In the genomic region with DNA sequence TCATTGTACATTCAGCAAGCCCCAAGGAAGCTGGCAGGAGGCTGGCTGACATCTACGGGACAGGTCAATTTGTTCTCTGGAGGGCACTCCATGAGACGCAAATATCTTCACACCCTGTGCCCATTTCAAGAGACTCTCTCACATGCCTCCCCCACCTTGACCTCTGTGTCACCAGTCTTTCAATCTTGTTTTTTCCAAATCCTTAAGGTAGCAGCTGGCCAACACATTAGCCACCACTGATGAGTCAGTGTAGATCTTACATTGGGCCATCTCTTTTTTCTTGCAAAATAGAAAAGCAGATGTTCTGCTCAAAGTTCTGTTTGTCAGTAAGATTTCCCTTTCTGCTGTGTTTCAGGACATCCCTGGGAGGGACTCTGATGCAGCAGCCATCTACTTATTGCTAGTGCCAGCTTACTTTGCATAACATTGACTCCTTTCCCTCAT, we compare ENCODE assay signal across 17 cellular contexts. TPM values are rescaled to one million over a fixed set of nuclear protein-coding genes. Genes with fewer than 3 reads are reported as not detected.
DNase-seq lines count a peak whose midpoint lies in the region; ATAC-seq and TF ChIP-seq lines count a peak whose summit lies in the region.
"Had no signal": no experiment of that assay in that cellular context is flagged by ENCODE, and none has a peak within 500 bp of the region (broad histone marks: within the 10 kb centered on the region; RNA-seq: fewer than 3 reads in every experiment).

No MANE protein-coding gene starts in this region.

- peak; percentile 29 for DNase-seq in NK-92 treated with Interleukin-12 subunit alpha and Interleukin-12 subunit beta, amount 100 ng/mL, for 24 hours (lab: John Stamatoyannopoulos, UW)
- no peak for DNase-seq in NK-92 (lab: John Stamatoyannopoulos, UW; ENCODE audit: unreplicated experiment)
- peak; percentile 61 for DNase-seq in ELR (ENCODE audit: low read depth)
- DNase-seq in adipocyte (ENCODE audit: low read depth) = peak; percentile 26
- DNase-seq in naive B cell = no peak
- no peak for DNase-seq in head of caudate nucleus
- DNase-seq in testis = no peak
- DNase-seq in A172 (ENCODE audit: low spot score) = no peak
- DNase-seq: activated CD4-positive, alpha-beta T cell treated with anti-CD3 and anti-CD28 coated beads for 48 hours; activated naive CD4-positive, alpha-beta T cell treated with Interleukin-2 at 50 U/mL for 16 hours; DMS79 treated with DMSO at 0.1 percent for 48 hours; naive thymus-derived CD8-positive, alpha-beta T cell; NCI-H146; trophoblast cell had no signal

- intact Hi-C loops in head of caudate nucleus (cut with DNase I) (no loop called here), testis (cut with DNase I; ENCODE audit: low total_unique reads) (no loop called here)

- no peak overlapping the region for H3K27ac Mint-ChIP-seq in naive B cell

- H3K9me3 Mint-ChIP-seq in naive B cell = peaks cover 6 to 31% (median 20%) of the 10 kb centered on the region in 7 donors

- H3K4me3 ChIP-seq in adipocyte (ENCODE audit: low read length) = no peak overlapping the region
- H3K4me3 ChIP-seq in testis = no peak overlapping the region
- H3K4me3 ChIP-seq: A549, HAP-1 had no signal

- 70 to 88% methylated on average over 2 of the region's 2 CpGs for WGBS in testis, 2 donors

- H3K27me3 ChIP-seq in adipocyte (replicated peaks; ENCODE audit: control insufficient read depth, insufficient read depth, low read length) (no peaks in the 10 kb centered on the region), testis (no peaks in the 10 kb centered on the region)

- ATAC-seq in naive B cell (ENCODE audit: low read depth in 2 of 2) = no peak
- ATAC-seq: A549; esophagus mucosa; naive thymus-derived CD8-positive, alpha-beta T cell had no signal

- peak overlapping the region in 5 of 8 donors; percentile 22 to 81 (median 45) for H3K4me3 Mint-ChIP-seq in naive B cell

- peaks cover 37 to 53% (median 41%) of the 10 kb centered on the region in 3 donors for H3K27me3 Mint-ChIP-seq in naive B cell

- TF ChIP-seq POLR2A in testis (IDR thresholded peaks at IDR 0.05) = no peak

- H3K4me1 Mint-ChIP-seq in naive B cell = peaks cover 9 to 17% (median 15%) of the 10 kb centered on the region in 3 donors

- no peak overlapping the region for H3K9ac ChIP-seq in adipocyte (ENCODE audit: low read length)

- no peak for TF ChIP-seq CTCF in testis (IDR thresholded peaks at IDR 0.05)

- H3K36me3 ChIP-seq in adipocyte (ENCODE audit: control insufficient read depth, insufficient read depth, low read length, severe bottlenecking) (no peaks in the 10 kb centered on the region), testis (ENCODE audit: low read depth, missing control alignments) (no peaks in the 10 kb centered on the region)
- H3K36me3 ChIP-seq: HAP-1 had no signal

- H3K9me3 ChIP-seq in adipocyte (ENCODE audit: control insufficient read depth, low read length) (peaks cover 21% of the 10 kb centered on the region), testis (no peaks in the 10 kb centered on the region)
- H3K9me3 ChIP-seq: HAP-1 had no signal

- H3K4me1 ChIP-seq in adipocyte (ENCODE audit: control insufficient read depth, insufficient read depth, low read length) (peaks cover 50% of the 10 kb centered on the region), testis (peaks cover 9% of the 10 kb centered on the region)

- H3K36me3 Mint-ChIP-seq in naive B cell = no peaks in the 10 kb centered on the region

- no peak overlapping the region for H3K27ac ChIP-seq in testis
- H3K27ac ChIP-seq: A549 had no signal

RNA-seq across cellular contexts. Expression of gene DPP4, which starts 1.7 kb away (rescaled TPM):
- polyA plus RNA-seq in naive B cell (ENCODE audit: low read depth in 6 of 6) (1 to 10 TPM in 1 of 6 donors, under 1 TPM in 5; 0.05 to 1.3 (median 0.51) TPM), testis (ENCODE audit: insufficient read depth, low read depth, low replicate concordance) (6.3 TPM)
- total RNA-seq in testis = 1 to 10 TPM; 1.2 to 1.7 TPM
- 0.03 and 1.2 TPM in 2 replicates for total RNA-seq in A172 (2014; rRNA removed; shearing (Covaris generic))

Comparison
In these comparisons a context has a peak if more than half of its experiments do, and no peak if none do; other contexts are left out.
1. DNase-seq: peak in NK-92 treated with Interleukin-12 subunit alpha and Interleukin-12 subunit beta, amount 100 ng/mL, for 24 hours (single experiment), ELR (single experiment) and adipocyte (single experiment); none in NK-92 (single experiment), naive B cell (single experiment), head of caudate nucleus (0 of 42), testis (single experiment) and A172 (single experiment).